16 cellular contexts compared by ENCODE assay signal in genomic region chr16:48232459-48233040, GRCh38. TPM values are rescaled to one million over a fixed set of nuclear protein-coding genes. Genes with fewer than 3 reads are reported as not detected.
DNase-seq lines count a peak whose midpoint lies in the region; ATAC-seq and TF ChIP-seq lines count a peak whose summit lies in the region.
"Had no signal": no experiment of that assay in that cellular context is flagged by ENCODE, and none has a peak within 500 bp of the region (broad histone marks: within the 10 kb centered on the region; RNA-seq: fewer than 3 reads in every experiment).

No MANE protein-coding gene starts in this region.

- no peak overlapping the region for H3K4me2 ChIP-seq in GM23338
- H3K4me2 ChIP-seq: SK-N-SH had no signal

- no peak for ATAC-seq in GM23338
- ATAC-seq in foreskin keratinocyte, result peak; percentile 77
- no peak for ATAC-seq in HG03175 (IDR thresholded peaks at IDR 0.05; ENCODE audit: unreplicated experiment)
- ATAC-seq in GM21367 (IDR thresholded peaks at IDR 0.05; ENCODE audit: unreplicated experiment), result no peak

- no peaks in the 10 kb centered on the region for H3K36me3 Mint-ChIP-seq in GM23338 (ENCODE audit: low read depth)
- no peaks in the 10 kb centered on the region for H3K36me3 Mint-ChIP-seq in activated T-helper 1 cell treated with anti-CD3 and anti-CD28 coated beads, Interleukin-12 subunit alpha, Interleukin-12 subunit beta, Interleukin-2, Interleukin-4 antibody, amounts not matched to agents 30 ng/mL and 10 ng/mL and 1 ng/mL, durations not matched to agents 14 hours and 24 hours and 36 hours (ENCODE audit: low read depth)
- H3K36me3 Mint-ChIP-seq in osteocyte (ENCODE audit: unreplicated experiment), result no peaks in the 10 kb centered on the region

- H3K27me3 ChIP-seq in GM23338 (ENCODE audit: insufficient read depth) (no peaks in the 10 kb centered on the region), foreskin keratinocyte (no peaks in the 10 kb centered on the region)
- H3K27me3 ChIP-seq: ascending aorta, suprapubic skin had no signal

- peaks cover 9% of the 10 kb centered on the region; the same call in 1 of the 2 replicates for H3K9me2 ChIP-seq in GM23338 (ENCODE audit: insufficient read depth)
- H3K9me2 ChIP-seq: SK-N-SH had no signal

- H3K27ac Mint-ChIP-seq in GM23338, result no peak overlapping the region
- peak overlapping the region; percentile 55 for H3K27ac Mint-ChIP-seq in activated T-helper 1 cell treated with anti-CD3 and anti-CD28 coated beads, Interleukin-12 subunit alpha, Interleukin-12 subunit beta, Interleukin-2, Interleukin-4 antibody, amounts not matched to agents 30 ng/mL and 10 ng/mL and 1 ng/mL, durations not matched to agents 14 hours and 24 hours and 36 hours
- no peak overlapping the region for H3K27ac Mint-ChIP-seq in osteocyte (ENCODE audit: unreplicated experiment)

- H3K4me3 Mint-ChIP-seq in GM23338 (no peak overlapping the region), osteocyte (ENCODE audit: unreplicated experiment) (no peak overlapping the region)
- H3K4me3 Mint-ChIP-seq in activated T-helper 1 cell treated with anti-CD3 and anti-CD28 coated beads, Interleukin-12 subunit alpha, Interleukin-12 subunit beta, Interleukin-2, Interleukin-4 antibody, amounts not matched to agents 30 ng/mL and 10 ng/mL and 1 ng/mL, durations not matched to agents 14 hours and 24 hours and 36 hours, result no peak overlapping the region

- no peaks in the 10 kb centered on the region for H3K9me3 Mint-ChIP-seq in GM23338
- H3K9me3 Mint-ChIP-seq in activated T-helper 1 cell treated with anti-CD3 and anti-CD28 coated beads, Interleukin-12 subunit alpha, Interleukin-12 subunit beta, Interleukin-2, Interleukin-4 antibody, amounts not matched to agents 30 ng/mL and 10 ng/mL and 1 ng/mL, durations not matched to agents 14 hours and 24 hours and 36 hours, result no peaks in the 10 kb centered on the region
- H3K9me3 Mint-ChIP-seq in osteocyte (ENCODE audit: unreplicated experiment), result no peaks in the 10 kb centered on the region

- H3K4me3 ChIP-seq in GM23338, result no peak overlapping the region
- H3K4me3 ChIP-seq: ascending aorta, suprapubic skin had no signal

- TF ChIP-seq CTCF in GM23338 (conservative IDR thresholded peaks at IDR 0.05; ENCODE audit: low read depth in 2 of 2) (no peak), foreskin keratinocyte (conservative IDR thresholded peaks at IDR 0.05) (no peak), osteocyte (IDR thresholded peaks at IDR 0.05) (no peak)

- H3K79me2 ChIP-seq in GM23338 (replicated peaks; ENCODE audit: insufficient read depth), result no peaks in the 10 kb centered on the region

- no peaks in the 10 kb centered on the region for H4K20me1 ChIP-seq in GM23338 (replicated peaks; ENCODE audit: insufficient read depth)

- peak; percentile 21 for DNase-seq in DMS53 (lab: John Stamatoyannopoulos, UW)
- DNase-seq in DMS53 treated with DMSO at 0.1 percent for 48 hours (lab: John Stamatoyannopoulos, UW; ENCODE audit: unreplicated experiment), result no peak
- DNase-seq in GM23338 (ENCODE audit: low spot score), result no peak
- no peak for DNase-seq in activated T-helper 1 cell treated with anti-CD3 and anti-CD28 coated beads, Interleukin-12 subunit alpha, Interleukin-12 subunit beta, Interleukin-2, Interleukin-4 antibody, amounts not matched to agents 30 ng/mL and 10 ng/mL and 1 ng/mL, durations not matched to agents 14 hours and 24 hours and 36 hours (ENCODE audit: low spot score)
- DNase-seq in foreskin keratinocyte, result no peak
- no peak for DNase-seq in osteocyte (ENCODE audit: extremely low spot score, unreplicated experiment)
- DNase-seq: C1 segment of cervical spinal cord, cortex of kidney, NCI-H446 treated with DMSO at 0.1 percent for 48 hours had no signal

- peak overlapping the region; percentile 87; the same call in 1 of the 2 replicates for H2AFZ ChIP-seq in GM23338

- H3K27ac ChIP-seq in GM23338 (ENCODE audit: low read depth) (no peak overlapping the region), foreskin keratinocyte (no peak overlapping the region)
- H3K27ac ChIP-seq: 22Rv1, ascending aorta, suprapubic skin had no signal

- peaks cover 3% of the 10 kb centered on the region for H3K27me3 Mint-ChIP-seq in GM23338 (ENCODE audit: insufficient read depth, low read depth, poor library complexity)
- H3K27me3 Mint-ChIP-seq in activated T-helper 1 cell treated with anti-CD3 and anti-CD28 coated beads, Interleukin-12 subunit alpha, Interleukin-12 subunit beta, Interleukin-2, Interleukin-4 antibody, amounts not matched to agents 30 ng/mL and 10 ng/mL and 1 ng/mL, durations not matched to agents 14 hours and 24 hours and 36 hours (ENCODE audit: insufficient read depth), result peaks cover 14% of the 10 kb centered on the region
- H3K27me3 Mint-ChIP-seq in osteocyte (ENCODE audit: unreplicated experiment), result peaks cover 15% of the 10 kb centered on the region

- no peaks in the 10 kb centered on the region for H3F3A ChIP-seq in GM23338 (replicated peaks; ENCODE audit: low read depth)

- no peaks in the 10 kb centered on the region for H3K36me3 ChIP-seq in GM23338 (ENCODE audit: insufficient read depth)
- H3K36me3 ChIP-seq: ascending aorta, suprapubic skin had no signal

- intact Hi-C loops in activated T-helper 1 cell treated with anti-CD3 and anti-CD28 coated beads, Interleukin-12 subunit alpha, Interleukin-12 subunit beta, Interleukin-2, Interleukin-4 antibody, amounts not matched to agents 30 ng/mL and 10 ng/mL and 1 ng/mL, durations not matched to agents 14 hours and 24 hours and 36 hours (cut with micrococcal nuclease), result loop anchor here (1.0 to 5.0 kb wide), 6 partner anchors 12 to 1420 kb away; partner anchors contain the start of genes LONP2 and NETO2

- H3K4me1 ChIP-seq in GM23338 (ENCODE audit: insufficient read depth) (no peaks in the 10 kb centered on the region), foreskin keratinocyte (no peaks in the 10 kb centered on the region)
- H3K4me1 ChIP-seq: ascending aorta, suprapubic skin had no signal

- H3K4me1 Mint-ChIP-seq in GM23338 (peaks cover 6% of the 10 kb centered on the region; the same call in 2 of the 3 replicates), osteocyte (ENCODE audit: unreplicated experiment) (peaks cover 6% of the 10 kb centered on the region)
- H3K4me1 Mint-ChIP-seq in activated T-helper 1 cell treated with anti-CD3 and anti-CD28 coated beads, Interleukin-12 subunit alpha, Interleukin-12 subunit beta, Interleukin-2, Interleukin-4 antibody, amounts not matched to agents 30 ng/mL and 10 ng/mL and 1 ng/mL, durations not matched to agents 14 hours and 24 hours and 36 hours (ENCODE audit: low read depth), result peaks cover 25% of the 10 kb centered on the region

TF ChIP-seq in GM23338, 12 proteins besides CTCF, POLR2A, EP300 and RAD21 (continues in another document):
- TF ChIP-seq NANOG (IDR thresholded peaks at IDR 0.05; ENCODE audit: borderline replicate concordance) (no peak), EZH2 (IDR thresholded peaks at IDR 0.05; ENCODE audit: low read depth, unreplicated experiment) (no peak), POLR2AphosphoS5 (IDR thresholded peaks at IDR 0.05; ENCODE audit: low read depth) (no peak), ZNF331 (CRISPR knock-in tag; IDR thresholded peaks at IDR 0.05; ENCODE audit: low read depth) (no peak), EZH2phosphoT487 (IDR thresholded peaks at IDR 0.05; ENCODE audit: unreplicated experiment) (no peak), ZNF114 (CRISPR knock-in tag; IDR thresholded peaks at IDR 0.05) (no peak), ETS1 (IDR thresholded peaks at IDR 0.05) (no peak), CREB1 (CRISPR knock-in tag; IDR thresholded peaks at IDR 0.05; ENCODE audit: low read depth) (no peak), STAT1 (IDR thresholded peaks at IDR 0.05; ENCODE audit: unreplicated experiment) (no peak)

RNA-seq across cellular contexts. Expression of gene LONP2, which starts 11.6 kb away (rescaled TPM):
- 23.3 and 25.2 TPM in 2 replicates for total RNA-seq in GM23338 (2014; rRNA removed; shearing (Covaris generic))
- polyA plus RNA-seq in GM23338 (2016; fragmentation: Nextera tagmentation; extraction: Ambion mirVana), result 8.7 and 12.4 TPM in 2 replicates
- total RNA-seq in activated T-helper 1 cell treated with anti-CD3 and anti-CD28 coated beads, Interleukin-12 subunit alpha, Interleukin-12 subunit beta, Interleukin-2, Interleukin-4 antibody, amounts not matched to agents 30 ng/mL and 10 ng/mL and 1 ng/mL, durations not matched to agents 14 hours and 24 hours and 36 hours, result 52.2 and 55.7 TPM in 2 replicates
- total RNA-seq in foreskin keratinocyte, result 53.5 and 55.8 TPM in 2 replicates
- 13.1 and 15.1 TPM in 2 replicates for polyA plus RNA-seq in foreskin keratinocyte
- 67.1 and 69.5 TPM in 2 replicates for total RNA-seq in osteocyte

RNA-seq across cellular contexts. Expression of gene ABCC11, which starts 14.8 kb away (rescaled TPM):
- total RNA-seq in GM23338 (2014; rRNA removed; shearing (Covaris generic)), result 0.12 TPM in 1 of 2 replicates, not detected in the other
- polyA plus RNA-seq in GM23338 (2016; fragmentation: Nextera tagmentation; extraction: Ambion mirVana) (0.10 TPM in 1 of 2 replicates, not detected in the other), foreskin keratinocyte (0.03 and 0.09 TPM in 2 replicates)
- total RNA-seq in activated T-helper 1 cell treated with anti-CD3 and anti-CD28 coated beads, Interleukin-12 subunit alpha, Interleukin-12 subunit beta, Interleukin-2, Interleukin-4 antibody, amounts not matched to agents 30 ng/mL and 10 ng/mL and 1 ng/mL, durations not matched to agents 14 hours and 24 hours and 36 hours, result not detected in 2 replicates
- total RNA-seq in foreskin keratinocyte (0.10 and 0.11 TPM in 2 replicates), osteocyte (0.13 and 0.48 TPM in 2 replicates)
- total RNA-seq: ascending aorta, epithelial cell of proximal tubule had no signal
